In genomic region chr1:98661544-98662353, GRCh38 we compare ENCODE assay signal across 1 cellular context.
TF ChIP-seq lines count a peak whose summit lies in the region.

TSS of gene SNX7 (plus strand) at chr1:98661721. CDS start at chr1:98661732, 11 bp downstream.

TF ChIP-seq in HepG2, 621 proteins besides CTCF, POLR2A, EP300 and RAD21 (continued from another document and continues in another):
- TF ChIP-seq NFE2L1 (CRISPR knock-in tag; IDR thresholded peaks at IDR 0.05; ENCODE audit: borderline replicate concordance) = no peak; the same call in 1 of the 2 replicates
- TF ChIP-seq SNRNP70 (IDR thresholded peaks at IDR 0.05; ENCODE audit: low read depth, low read length) = no peak
- TF ChIP-seq ZFY (CRISPR knock-in tag; IDR thresholded peaks at IDR 0.05) = peak; percentile 66
- TF ChIP-seq E2F1 (CRISPR knock-in tag; IDR thresholded peaks at IDR 0.05) = 0 out of 2 replicates have a peak, but pooled peaks have one; percentile 16
- no peak; the same call in 1 of the 2 replicates for TF ChIP-seq ZNF564 (CRISPR knock-in tag; IDR thresholded peaks at IDR 0.05)
- 0 out of 2 replicates have a peak, but pooled peaks have one; percentile 57 for TF ChIP-seq ZNF264 (CRISPR knock-in tag; IDR thresholded peaks at IDR 0.05)
- TF ChIP-seq LBX2 (CRISPR knock-in tag; IDR thresholded peaks at IDR 0.05; ENCODE audit: borderline replicate concordance) = 0 out of 2 replicates have a peak, but pooled peaks have one; percentile 18
- peak; percentile 8; the same call in 1 of the 2 replicates for TF ChIP-seq ZNF614 (CRISPR knock-in tag; IDR thresholded peaks at IDR 0.05; ENCODE audit: borderline replicate concordance)
- no peak for TF ChIP-seq ZNF432 (CRISPR knock-in tag; IDR thresholded peaks at IDR 0.05; ENCODE audit: borderline replicate concordance)
- peak; percentile 57 for TF ChIP-seq AGO2 (optimal IDR thresholded peaks at IDR 0.05; ENCODE audit: low read depth, low read length)
- TF ChIP-seq ZNF576 (CRISPR knock-in tag; IDR thresholded peaks at IDR 0.05) = 0 out of 2 replicates have a peak, but pooled peaks have one; percentile 72
- TF ChIP-seq SP2 (CRISPR knock-in tag; IDR thresholded peaks at IDR 0.05) = no peak
- TF ChIP-seq ZNF343 (CRISPR knock-in tag; IDR thresholded peaks at IDR 0.05) = no peak
- peak; percentile 43; the same call in 1 of the 2 replicates for TF ChIP-seq PRDM15 (CRISPR knock-in tag; IDR thresholded peaks at IDR 0.05)
- peak; percentile 16; the same call in 1 of the 2 replicates for TF ChIP-seq KDM2A (CRISPR knock-in tag; IDR thresholded peaks at IDR 0.05; ENCODE audit: borderline replicate concordance, low read depth)
- TF ChIP-seq IKZF4 (CRISPR knock-in tag; IDR thresholded peaks at IDR 0.05; ENCODE audit: borderline replicate concordance, low read depth, not compliant biosample characterization) = no peak
- TF ChIP-seq ZNF615 (CRISPR knock-in tag; IDR thresholded peaks at IDR 0.05; ENCODE audit: borderline replicate concordance) = no peak
- TF ChIP-seq ZNF513 (CRISPR knock-in tag; conservative IDR thresholded peaks at IDR 0.05) = no peak
- TF ChIP-seq ZNF335 (CRISPR knock-in tag; IDR thresholded peaks at IDR 0.05) = no peak
- TF ChIP-seq POGZ (CRISPR knock-in tag; IDR thresholded peaks at IDR 0.05) = peak; percentile 58; the same call in 1 of the 2 replicates
- TF ChIP-seq REPIN1 (CRISPR knock-in tag; IDR thresholded peaks at IDR 0.05; ENCODE audit: borderline replicate concordance, low read depth) = 0 out of 2 replicates have a peak, but pooled peaks have one; percentile 16
- no peak for TF ChIP-seq ESRRA (CRISPR knock-in tag; IDR thresholded peaks at IDR 0.05; ENCODE audit: low read depth)
- no peak for TF ChIP-seq ZBTB25 (CRISPR knock-in tag; IDR thresholded peaks at IDR 0.05)
- no peak for TF ChIP-seq RELA (CRISPR knock-in tag; IDR thresholded peaks at IDR 0.05)
- no peak for TF ChIP-seq ATF5 (CRISPR knock-in tag; IDR thresholded peaks at IDR 0.05; ENCODE audit: low read depth)
- peak; percentile 44; the same call in 1 of the 2 replicates for TF ChIP-seq ZMYM4 (CRISPR knock-in tag; IDR thresholded peaks at IDR 0.05)
- no peak for TF ChIP-seq ARID3A (IDR thresholded peaks at IDR 0.05; ENCODE audit: low read depth, low read length)
- no peak for TF ChIP-seq TFAP4 (IDR thresholded peaks at IDR 0.05; ENCODE audit: borderline replicate concordance, low read depth)
- TF ChIP-seq ZNF431 (CRISPR knock-in tag; IDR thresholded peaks at IDR 0.05; ENCODE audit: borderline replicate concordance, low read depth) = no peak
- peak; percentile 51; the same call in 1 of the 2 replicates for TF ChIP-seq IRF2 (CRISPR knock-in tag; IDR thresholded peaks at IDR 0.05)
- no peak for TF ChIP-seq ZNF580 (CRISPR knock-in tag; IDR thresholded peaks at IDR 0.05; ENCODE audit: borderline replicate concordance, low read depth)
- TF ChIP-seq SNAI1 (CRISPR knock-in tag; IDR thresholded peaks at IDR 0.05; ENCODE audit: borderline replicate concordance) = 0 out of 2 replicates have a peak, but pooled peaks have one; percentile 30
- TF ChIP-seq POLR2AphosphoS2 (IDR thresholded peaks at IDR 0.05; ENCODE audit: low read depth, low read length) = no peak
- no peak for TF ChIP-seq ONECUT2 (CRISPR knock-in tag; IDR thresholded peaks at IDR 0.05)
- peak; percentile 15; the same call in 1 of the 2 replicates for TF ChIP-seq FOSL2 (CRISPR knock-in tag; IDR thresholded peaks at IDR 0.05)
- TF ChIP-seq ZNF383 (CRISPR knock-in tag; IDR thresholded peaks at IDR 0.05; ENCODE audit: borderline replicate concordance) = no peak
- TF ChIP-seq ELK4 (CRISPR knock-in tag; IDR thresholded peaks at IDR 0.05; ENCODE audit: borderline replicate concordance) = no peak
- no peak for TF ChIP-seq PRDM4 (CRISPR knock-in tag; IDR thresholded peaks at IDR 0.05; ENCODE audit: borderline replicate concordance)
- peak; percentile 35; the same call in 1 of the 2 replicates for TF ChIP-seq MED1 (CRISPR knock-in tag; IDR thresholded peaks at IDR 0.05)
- TF ChIP-seq KDM3A (CRISPR knock-in tag; IDR thresholded peaks at IDR 0.05; ENCODE audit: low read depth) = peak; percentile 46; the same call in 1 of the 2 replicates
- no peak for TF ChIP-seq ZNF567 (CRISPR knock-in tag; IDR thresholded peaks at IDR 0.05; ENCODE audit: borderline replicate concordance)
- no peak; the same call in 1 of the 2 replicates for TF ChIP-seq NFKBIZ (CRISPR knock-in tag; IDR thresholded peaks at IDR 0.05)
- TF ChIP-seq ZNF354B (CRISPR knock-in tag; IDR thresholded peaks at IDR 0.05) = no peak
- no peak for TF ChIP-seq ZNF234 (CRISPR knock-in tag; conservative IDR thresholded peaks at IDR 0.05)
- TF ChIP-seq DBP (CRISPR knock-in tag; IDR thresholded peaks at IDR 0.05; ENCODE audit: not compliant biosample characterization) = peak; percentile 55
